ENCODE assay signal across 8 cellular contexts in genomic region chr19:5828661-5829566, GRCh38. TPM values are rescaled to one million over a fixed set of nuclear protein-coding genes. Genes with fewer than 3 reads are reported as not detected.
DNase-seq lines count a peak whose midpoint lies in the region; ATAC-seq and TF ChIP-seq lines count a peak whose summit lies in the region.

No MANE protein-coding gene starts in this region.

- intact Hi-C loops in CD8-positive, alpha-beta T cell (cut with DNase I, micrococcal nuclease), result loop anchor here (1.0 to 5.0 kb wide), 5 partner anchors 25 to 1427 kb away; partner anchors contain the start of genes VMAC (in 2 of the 2), CHAF1A (in 1 of the 2), RFX2 (in 1 of the 2) and SH3GL1 (in 1 of the 2)

- POLR2A ChIA-PET in CD8-positive, alpha-beta T cell (lab: Charles Lee), result interaction anchor here (0.7 to 2.8 kb wide), 10 partner anchors 21 to 1240 kb away, joined by 3 to 37 read pairs (median 5); partner anchors contain the start of genes DUS3L, NDUFA11, NRTN and PRR22
- POLR2A ChIA-PET in activated CD8-positive, alpha-beta T cell treated with anti-CD3 and anti-CD28 coated beads, Interleukin-2, amount 10 ng/mL, durations not matched to agents 7 days and 5 days (lab: Charles Lee), result interaction anchor here (0.5 to 2.9 kb wide), 23 partner anchors 9 to 164 kb away, joined by 3 to 53 read pairs (median 4); partner anchors contain the start of genes CATSPERD, DUS3L, FUT6 and LONP1

- no peaks in the 10 kb centered on the region for H3K79me2 ChIP-seq in osteoblast (ENCODE audit: insufficient read depth, low read length)

- peak overlapping the region; percentile 98 for H3K27ac Mint-ChIP-seq in CD8-positive, alpha-beta T cell
- H3K27ac Mint-ChIP-seq in IgD-negative memory B cell, result peak overlapping the region in 2 of 3 donors; percentile 78 to 92
- peak overlapping the region; percentile 97 for H3K27ac Mint-ChIP-seq in activated CD8-positive, alpha-beta T cell treated with anti-CD3 and anti-CD28 coated beads, Interleukin-2, amount 10 ng/mL, durations not matched to agents 7 days and 5 days

- H3K36me3 Mint-ChIP-seq in CD8-positive, alpha-beta T cell, result peaks cover 2% of the 10 kb centered on the region
- H3K36me3 Mint-ChIP-seq in IgD-negative memory B cell, result no peaks in the 10 kb centered on the region
- no peaks in the 10 kb centered on the region for H3K36me3 Mint-ChIP-seq in activated CD8-positive, alpha-beta T cell treated with anti-CD3 and anti-CD28 coated beads, Interleukin-2, amount 10 ng/mL, durations not matched to agents 7 days and 5 days (ENCODE audit: low read depth)

- H4K20me1 ChIP-seq in osteoblast (ENCODE audit: insufficient read depth, low read length), result no peaks in the 10 kb centered on the region

- CTCF ChIA-PET in CD8-positive, alpha-beta T cell (lab: Charles Lee), result interaction anchor here (1.9 to 3.3 kb wide), 2 partner anchors 25 to 193 kb away, joined by 5 to 16 read pairs; no protein-coding TSS in a partner anchor
- CTCF ChIA-PET in activated CD8-positive, alpha-beta T cell treated with anti-CD3 and anti-CD28 coated beads, Interleukin-2, amount 10 ng/mL, durations not matched to agents 7 days and 5 days (lab: Charles Lee), result interaction anchor here (1.0 to 5.3 kb wide), 16 partner anchors 11 to 194 kb away, joined by 3 to 63 read pairs (median 5); partner anchors contain the start of genes CATSPERD, FUT6, LONP1 and NRTN

- H3K9me3 ChIP-seq in CD8-positive, alpha-beta T cell (ENCODE audit: low read length), result no peaks in the 10 kb centered on the region
- H3K9me3 ChIP-seq in osteoblast (ENCODE audit: low read depth, low read length), result no peaks in the 10 kb centered on the region

- H3K27me3 Mint-ChIP-seq in CD8-positive, alpha-beta T cell (ENCODE audit: low read depth), result peaks cover 2% of the 10 kb centered on the region
- H3K27me3 Mint-ChIP-seq in IgD-negative memory B cell, result peaks cover 12% of the 10 kb centered on the region
- H3K27me3 Mint-ChIP-seq in activated CD8-positive, alpha-beta T cell treated with anti-CD3 and anti-CD28 coated beads, Interleukin-2, amount 10 ng/mL, durations not matched to agents 7 days and 5 days (ENCODE audit: low read depth), result peaks cover 2% of the 10 kb centered on the region

- ATAC-seq in CD8-positive, alpha-beta T cell, result no peak
- no peak for ATAC-seq in activated CD8-positive, alpha-beta T cell treated with anti-CD3 and anti-CD28 coated beads, Interleukin-2, amount 10 ng/mL, durations not matched to agents 7 days and 5 days
- ATAC-seq in HG03439 (IDR thresholded peaks at IDR 0.05; ENCODE audit: unreplicated experiment), result no peak
- ATAC-seq in HG02981 (IDR thresholded peaks at IDR 0.05; ENCODE audit: unreplicated experiment), result no peak

- H3K36me3 ChIP-seq in CD8-positive, alpha-beta T cell (ENCODE audit: insufficient read depth, low read length), result no peaks in the 10 kb centered on the region
- H3K36me3 ChIP-seq in osteoblast (ENCODE audit: insufficient read depth, low read length), result no peaks in the 10 kb centered on the region

- peak in 3 of 7 experiments; percentile 20 to 53 (median 26) for DNase-seq in CD8-positive, alpha-beta T cell
- peak; percentile 53 for DNase-seq in activated CD8-positive, alpha-beta T cell treated with anti-CD3 and anti-CD28 coated beads, Interleukin-2, amount 10 ng/mL, durations not matched to agents 7 days and 5 days
- DNase-seq in fibroblast of mammary gland (ENCODE audit: low read depth), result no peak
- peak; percentile 87 for DNase-seq in osteoblast (ENCODE audit: insufficient read length, low spot score, missing footprints)
- no peak for DNase-seq in medulla oblongata (ENCODE audit: extremely low spot score)

- H3K4me1 ChIP-seq in CD8-positive, alpha-beta T cell (ENCODE audit: insufficient read depth, low read length), result peaks cover 23% of the 10 kb centered on the region
- peaks cover 12% of the 10 kb centered on the region for H3K4me1 ChIP-seq in osteoblast (ENCODE audit: insufficient read depth, low read length)

- no peaks in the 10 kb centered on the region for H3K9me3 Mint-ChIP-seq in CD8-positive, alpha-beta T cell
- peaks cover 0 to 2% (median 0%) of the 10 kb centered on the region in 3 donors for H3K9me3 Mint-ChIP-seq in IgD-negative memory B cell
- H3K9me3 Mint-ChIP-seq in activated CD8-positive, alpha-beta T cell treated with anti-CD3 and anti-CD28 coated beads, Interleukin-2, amount 10 ng/mL, durations not matched to agents 7 days and 5 days (ENCODE audit: insufficient read depth), result no peaks in the 10 kb centered on the region

- peaks cover 15% of the 10 kb centered on the region for H3K4me1 Mint-ChIP-seq in CD8-positive, alpha-beta T cell (ENCODE audit: low read depth)
- peaks cover 6 to 8% (median 6%) of the 10 kb centered on the region in 3 donors for H3K4me1 Mint-ChIP-seq in IgD-negative memory B cell
- H3K4me1 Mint-ChIP-seq in activated CD8-positive, alpha-beta T cell treated with anti-CD3 and anti-CD28 coated beads, Interleukin-2, amount 10 ng/mL, durations not matched to agents 7 days and 5 days (ENCODE audit: low read depth), result peaks cover 15% of the 10 kb centered on the region

- no peak for TF ChIP-seq CTCF in CD8-positive, alpha-beta T cell (IDR thresholded peaks at IDR 0.05)
- TF ChIP-seq CTCF in fibroblast of mammary gland (conservative IDR thresholded peaks at IDR 0.05; ENCODE audit: control insufficient read depth, insufficient read depth, low read depth, low read length) (no peak), osteoblast (IDR thresholded peaks at IDR 0.05; ENCODE audit: extremely low read depth, low read depth, low read length) (no peak)

- H3K27me3 ChIP-seq in CD8-positive, alpha-beta T cell (ENCODE audit: insufficient read depth, low read length), result no peaks in the 10 kb centered on the region
- H3K27me3 ChIP-seq in osteoblast (ENCODE audit: insufficient read depth, low read length), result peaks cover 20% of the 10 kb centered on the region

- peak overlapping the region; percentile 70 for H3K27ac ChIP-seq in CD8-positive, alpha-beta T cell (ENCODE audit: low read depth, low read length)
- peak overlapping the region; percentile 69 for H3K27ac ChIP-seq in osteoblast (ENCODE audit: low read depth, low read length)

- H2AFZ ChIP-seq in osteoblast (ENCODE audit: low read length), result peak overlapping the region; percentile 89

- H3K4me3 Mint-ChIP-seq in CD8-positive, alpha-beta T cell, result peak overlapping the region; percentile 97
- peak overlapping the region; percentile 85 to 95 (median 88) for H3K4me3 Mint-ChIP-seq in IgD-negative memory B cell
- peak overlapping the region; percentile 92 for H3K4me3 Mint-ChIP-seq in activated CD8-positive, alpha-beta T cell treated with anti-CD3 and anti-CD28 coated beads, Interleukin-2, amount 10 ng/mL, durations not matched to agents 7 days and 5 days

- peak overlapping the region; percentile 92 for H3K4me2 ChIP-seq in osteoblast (ENCODE audit: insufficient read depth, low read length)

- H3K4me3 ChIP-seq in CD8-positive, alpha-beta T cell (ENCODE audit: low read depth, low read length), result peak overlapping the region; percentile 70
- H3K4me3 ChIP-seq in fibroblast of mammary gland (ENCODE audit: control insufficient read depth, low read depth, low read length) (peak overlapping the region; percentile 81), osteoblast (ENCODE audit: insufficient read depth, low read length) (peak overlapping the region; percentile 77)

RNA-seq across cellular contexts. Expression of gene FUT6, which starts 10.6 kb away (rescaled TPM):
- total RNA-seq in CD8-positive, alpha-beta T cell, result not detected
- polyA plus RNA-seq in IgD-negative memory B cell, result 0.55 TPM
- under 1 TPM; 0.16 to 0.18 TPM for total RNA-seq in activated CD8-positive, alpha-beta T cell treated with anti-CD3 and anti-CD28 coated beads, Interleukin-2, amount 10 ng/mL, durations not matched to agents 7 days and 5 days
- not detected in 2 replicates for total RNA-seq in osteoblast

RNA-seq across cellular contexts. Expression of gene FUT3, which starts 22.3 kb away (rescaled TPM):
- under 1 TPM; 0.49 to 0.67 TPM for total RNA-seq in CD8-positive, alpha-beta T cell
- polyA plus RNA-seq in IgD-negative memory B cell, result not detected
- total RNA-seq in activated CD8-positive, alpha-beta T cell treated with anti-CD3 and anti-CD28 coated beads, Interleukin-2, amount 10 ng/mL, durations not matched to agents 7 days and 5 days, result not detected
- total RNA-seq in osteoblast, result not detected in 2 replicates

RNA-seq across cellular contexts. Expression of gene NRTN, which starts 24.0 kb away (rescaled TPM):
- under 1 TPM in 1 of 2 experiments, not detected in 1; 0.38 TPM for total RNA-seq in CD8-positive, alpha-beta T cell
- polyA plus RNA-seq in IgD-negative memory B cell, result not detected
- not detected for total RNA-seq in activated CD8-positive, alpha-beta T cell treated with anti-CD3 and anti-CD28 coated beads, Interleukin-2, amount 10 ng/mL, durations not matched to agents 7 days and 5 days
- total RNA-seq in osteoblast, result not detected in 2 replicates

RNA-seq across cellular contexts. Expression of gene DUS3L, which starts 38.0 kb away (rescaled TPM):
- 100 to 1,000 TPM; 174 to 192 TPM for total RNA-seq in CD8-positive, alpha-beta T cell
- polyA plus RNA-seq in IgD-negative memory B cell, result 35.2 TPM
- 10 to 100 TPM; 56.6 to 66.3 TPM for total RNA-seq in activated CD8-positive, alpha-beta T cell treated with anti-CD3 and anti-CD28 coated beads, Interleukin-2, amount 10 ng/mL, durations not matched to agents 7 days and 5 days
- 21.2 and 30.0 TPM in 2 replicates for total RNA-seq in osteoblast

RNA-seq across cellular contexts. Expression of gene FUT5, which starts 41.4 kb away (rescaled TPM):
- total RNA-seq in CD8-positive, alpha-beta T cell, result 1 to 10 TPM; 8.2 to 8.5 TPM
- not detected for polyA plus RNA-seq in IgD-negative memory B cell
- not detected for total RNA-seq in activated CD8-positive, alpha-beta T cell treated with anti-CD3 and anti-CD28 coated beads, Interleukin-2, amount 10 ng/mL, durations not matched to agents 7 days and 5 days
- not detected in 2 replicates for total RNA-seq in osteoblast

Comparison
In these comparisons a context has a peak if more than half of its experiments do, and no peak if none do; other contexts are left out.
1. DNase-seq: peak in activated CD8-positive, alpha-beta T cell treated with anti-CD3 and anti-CD28 coated beads, Interleukin-2, amount 10 ng/mL, durations not matched to agents 7 days and 5 days (single experiment) and osteoblast (single experiment); none in fibroblast of mammary gland (single experiment) and medulla oblongata (single experiment).
2. Peak in every context shown above with its lines, with median percentiles within 50 percentile points of each other: H3K4me3 ChIP-seq, H3K27ac Mint-ChIP-seq and H3K4me3 Mint-ChIP-seq.